In genomic region chr2:60880988-60881932, GRCh38 we compare ENCODE assay signal across 1 cellular context.
TF ChIP-seq lines count a peak whose summit lies in the region.

TSS of gene REL (plus strand) at chr2:60881574. CDS start at chr2:60881841, 267 bp downstream.

TF ChIP-seq in HepG2, 621 proteins besides CTCF, POLR2A, EP300 and RAD21 (continued from another document):
- peak; percentile 94 for TF ChIP-seq HOXA3 (CRISPR knock-in tag; IDR thresholded peaks at IDR 0.05)
- no peak for TF ChIP-seq AKNA (CRISPR knock-in tag; IDR thresholded peaks at IDR 0.05; ENCODE audit: borderline replicate concordance)
- peak; percentile 35; the same call in 1 of the 2 replicates for TF ChIP-seq PHF20 (CRISPR knock-in tag; IDR thresholded peaks at IDR 0.05)
- 0 out of 2 replicates have a peak, but pooled peaks have one; percentile 53 for TF ChIP-seq ZNF616 (CRISPR knock-in tag; IDR thresholded peaks at IDR 0.05; ENCODE audit: low read depth)
- TF ChIP-seq TEF (CRISPR knock-in tag; IDR thresholded peaks at IDR 0.05), result 0 out of 2 replicates have a peak, but pooled peaks have one; percentile 38
- peak; percentile 91 for TF ChIP-seq GMEB1 (CRISPR knock-in tag; IDR thresholded peaks at IDR 0.05; ENCODE audit: borderline replicate concordance)
- TF ChIP-seq ARNTL (CRISPR knock-in tag; IDR thresholded peaks at IDR 0.05), result no peak; the same call in 1 of the 2 replicates
- TF ChIP-seq ZNF350 (CRISPR knock-in tag; IDR thresholded peaks at IDR 0.05; ENCODE audit: borderline replicate concordance, low read depth), result peak; percentile 95
- TF ChIP-seq RELA (CRISPR knock-in tag; IDR thresholded peaks at IDR 0.05), result peak; percentile 96
- peak; percentile 83 for TF ChIP-seq HOMEZ (CRISPR knock-in tag; IDR thresholded peaks at IDR 0.05; ENCODE audit: low read depth)
- no peak; the same call in 1 of the 2 replicates for TF ChIP-seq JUN (CRISPR knock-in tag; IDR thresholded peaks at IDR 0.05)
- peak; percentile 73 for TF ChIP-seq NR2C2 (CRISPR knock-in tag; IDR thresholded peaks at IDR 0.05; ENCODE audit: borderline replicate concordance)
- TF ChIP-seq HNRNPLL (IDR thresholded peaks at IDR 0.05; ENCODE audit: low read depth, low read length, poor library complexity, severe bottlenecking), result peak; percentile 86
- no peak for TF ChIP-seq ZNF7 (CRISPR knock-in tag; IDR thresholded peaks at IDR 0.05)
- no peak for TF ChIP-seq THYN1 (CRISPR knock-in tag; IDR thresholded peaks at IDR 0.05; ENCODE audit: borderline replicate concordance, low read depth)
- TF ChIP-seq NFYC (CRISPR knock-in tag; IDR thresholded peaks at IDR 0.05), result peak; percentile 32; the same call in 1 of the 2 replicates
- TF ChIP-seq ZSCAN29 (CRISPR knock-in tag; conservative IDR thresholded peaks at IDR 0.05), result peak; percentile 75
- TF ChIP-seq ZNF556 (CRISPR knock-in tag; IDR thresholded peaks at IDR 0.05; ENCODE audit: borderline replicate concordance), result peak; percentile 63
- TF ChIP-seq ZNF605 (CRISPR knock-in tag; IDR thresholded peaks at IDR 0.05), result peak; percentile 66
- TF ChIP-seq TCF12 (IDR thresholded peaks at IDR 0.05), result no peak
- TF ChIP-seq TCF12 (CRISPR knock-in tag; IDR thresholded peaks at IDR 0.05), result no peak
- TF ChIP-seq ZNF780A (CRISPR knock-in tag; IDR thresholded peaks at IDR 0.05), result no peak
- 0 out of 2 replicates have a peak, but pooled peaks have one; percentile 14 for TF ChIP-seq ZBTB37 (CRISPR knock-in tag; IDR thresholded peaks at IDR 0.05)
- TF ChIP-seq NCOA1 (CRISPR knock-in tag; IDR thresholded peaks at IDR 0.05), result peak; percentile 67; the same call in 1 of the 2 replicates
- peak; percentile 78 for TF ChIP-seq KDM5B (CRISPR knock-in tag; IDR thresholded peaks at IDR 0.05; ENCODE audit: borderline replicate concordance)
- no peak for TF ChIP-seq ZNF101 (CRISPR knock-in tag; IDR thresholded peaks at IDR 0.05; ENCODE audit: borderline replicate concordance, low read depth)
